18 cellular contexts compared by ENCODE assay signal in genomic region chr11:114075343-114075610, GRCh38. TPM values are rescaled to one million over a fixed set of nuclear protein-coding genes. Genes with fewer than 3 reads are reported as not detected.
DNase-seq lines count a peak whose midpoint lies in the region; ATAC-seq and TF ChIP-seq lines count a peak whose summit lies in the region.
"Had no signal": no experiment of that assay in that cellular context is flagged by ENCODE, and none has a peak within 500 bp of the region (broad histone marks: within the 10 kb centered on the region; RNA-seq: fewer than 3 reads in every experiment).

No MANE protein-coding gene starts in this region.

- DNase-seq in heart left ventricle (no peak), left ventricle myocardium superior (no peak), adipocyte (ENCODE audit: low read depth) (no peak), tibial artery (no peak), D341Med (ENCODE audit: low spot score) (no peak), osteoblast (ENCODE audit: insufficient read length, low spot score, missing footprints) (no peak)
- no peak for DNase-seq in natural killer cell treated with Interleukin-12 subunit alpha and Interleukin-12 subunit beta and Interleukin-15 and Interleukin-18, amount 100 ng/mL, for 72 hours (ENCODE audit: low spot score)
- no peak for DNase-seq in stimulated activated naive CD8-positive, alpha-beta T cell treated with anti-CD3 and anti-CD28 coated beads, Interleukin-15, amount 100 ng/mL, for 72 hours
- DNase-seq: GDM1; NK-92 treated with Interleukin-12 subunit alpha and Interleukin-12 subunit beta, amount 100 ng/mL, for 24 hours; stimulated activated CD4-positive, alpha-beta T cell treated with anti-CD3 and anti-CD28 coated beads, Interleukin-4, amount 100 ng/mL, for 4 hours; T-helper 9 cell had no signal

- H3K79me2 ChIP-seq in osteoblast (ENCODE audit: insufficient read depth, low read length) = no peaks in the 10 kb centered on the region

- peak overlapping the region in 2 of 12 donors; percentile 8 to 29 for H3K4me3 ChIP-seq in heart left ventricle
- H3K4me3 ChIP-seq in adipocyte (ENCODE audit: low read length) = no peak overlapping the region
- H3K4me3 ChIP-seq in tibial artery = peak overlapping the region; percentile 40 to 51
- no peak overlapping the region for H3K4me3 ChIP-seq in osteoblast (ENCODE audit: insufficient read depth, low read length)
- H3K4me3 ChIP-seq: A549; BLaER1 treated with 17β-estradiol and CSF1 and Interleukin-3, amounts not matched to agents 10 nM and 100 nM had no signal

- H3K9me3 ChIP-seq in heart left ventricle = no peaks in the 10 kb centered on the region
- H3K9me3 ChIP-seq in adipocyte (ENCODE audit: control insufficient read depth, low read length) = no peaks in the 10 kb centered on the region
- H3K9me3 ChIP-seq in tibial artery = no peaks in the 10 kb centered on the region
- H3K9me3 ChIP-seq in osteoblast (ENCODE audit: low read depth, low read length) = no peaks in the 10 kb centered on the region
- H3K9me3 ChIP-seq: A549; BLaER1 treated with 17β-estradiol and CSF1 and Interleukin-3, amounts not matched to agents 10 nM and 100 nM; SK-N-SH had no signal

- H3K4me1 Mint-ChIP-seq in natural killer cell treated with Interleukin-12 subunit alpha and Interleukin-12 subunit beta and Interleukin-15 and Interleukin-18, amount 100 ng/mL, for 72 hours (ENCODE audit: low read depth in 2 of 2) = peaks cover 78 to 86% of the 10 kb centered on the region in 2 donors
- peaks cover 78% of the 10 kb centered on the region for H3K4me1 Mint-ChIP-seq in stimulated activated naive CD8-positive, alpha-beta T cell treated with anti-CD3 and anti-CD28 coated beads, Interleukin-15, amount 100 ng/mL, for 72 hours

- no peaks in the 10 kb centered on the region for H4K20me1 ChIP-seq in osteoblast (ENCODE audit: insufficient read depth, low read length)

- peak overlapping the region; percentile 76 to 87 for H3K27ac Mint-ChIP-seq in natural killer cell treated with Interleukin-12 subunit alpha and Interleukin-12 subunit beta and Interleukin-15 and Interleukin-18, amount 100 ng/mL, for 72 hours
- H3K27ac Mint-ChIP-seq in stimulated activated naive CD8-positive, alpha-beta T cell treated with anti-CD3 and anti-CD28 coated beads, Interleukin-15, amount 100 ng/mL, for 72 hours = no peak overlapping the region
- H3K27ac Mint-ChIP-seq: mesothelial cell of epicardium had no signal

- no peaks in the 10 kb centered on the region for H3K9me3 Mint-ChIP-seq in natural killer cell treated with Interleukin-12 subunit alpha and Interleukin-12 subunit beta and Interleukin-15 and Interleukin-18, amount 100 ng/mL, for 72 hours
- H3K9me3 Mint-ChIP-seq in stimulated activated naive CD8-positive, alpha-beta T cell treated with anti-CD3 and anti-CD28 coated beads, Interleukin-15, amount 100 ng/mL, for 72 hours = no peaks in the 10 kb centered on the region
- H3K9me3 Mint-ChIP-seq: mesothelial cell of epicardium, nephron progenitor cell had no signal

- H3K27me3 ChIP-seq in heart left ventricle = no peaks in the 10 kb centered on the region
- H3K27me3 ChIP-seq in adipocyte (replicated peaks; ENCODE audit: control insufficient read depth, insufficient read depth, low read length) = no peaks in the 10 kb centered on the region
- H3K27me3 ChIP-seq in tibial artery = no peaks in the 10 kb centered on the region
- H3K27me3 ChIP-seq in osteoblast (ENCODE audit: insufficient read depth, low read length) = peaks cover 24% of the 10 kb centered on the region

- H3K4me3 Mint-ChIP-seq in natural killer cell treated with Interleukin-12 subunit alpha and Interleukin-12 subunit beta and Interleukin-15 and Interleukin-18, amount 100 ng/mL, for 72 hours = peak overlapping the region; percentile 68
- no peak overlapping the region for H3K4me3 Mint-ChIP-seq in stimulated activated naive CD8-positive, alpha-beta T cell treated with anti-CD3 and anti-CD28 coated beads, Interleukin-15, amount 100 ng/mL, for 72 hours
- H3K4me3 Mint-ChIP-seq: mesothelial cell of epicardium had no signal

- peaks cover 38 to 100% (median 96%) of the 10 kb centered on the region in 12 donors for H3K4me1 ChIP-seq in heart left ventricle
- H3K4me1 ChIP-seq in adipocyte (ENCODE audit: control insufficient read depth, insufficient read depth, low read length) = peaks cover 95% of the 10 kb centered on the region
- peaks cover 0 to 100% (median 93%) of the 10 kb centered on the region in 4 donors for H3K4me1 ChIP-seq in tibial artery
- no peaks in the 10 kb centered on the region for H3K4me1 ChIP-seq in osteoblast (ENCODE audit: insufficient read depth, low read length)
- H3K4me1 ChIP-seq: A549 had no signal

- H3K36me3 ChIP-seq in heart left ventricle (peaks cover 0 to 37% (median 5%) of the 10 kb centered on the region in 9 donors), adipocyte (ENCODE audit: control insufficient read depth, insufficient read depth, low read length, severe bottlenecking) (peaks cover 65% of the 10 kb centered on the region), tibial artery (peaks cover 87 to 93% (median 91%) of the 10 kb centered on the region in 3 donors), osteoblast (ENCODE audit: insufficient read depth, low read length) (no peaks in the 10 kb centered on the region)
- H3K36me3 ChIP-seq: BLaER1 treated with 17β-estradiol and CSF1 and Interleukin-3, amounts not matched to agents 10 nM and 100 nM had no signal

- TF ChIP-seq CTCF in heart left ventricle (IDR thresholded peaks at IDR 0.05) (no peak), tibial artery (IDR thresholded peaks at IDR 0.05) (no peak), osteoblast (IDR thresholded peaks at IDR 0.05; ENCODE audit: extremely low read depth, low read depth, low read length) (no peak)

- intact Hi-C loops in heart left ventricle (cut with DNase I) (loop anchor here in 2 of 10 donors (5.0 kb wide), 2 partner anchors 87 to 107 kb away; no protein-coding TSS in a partner anchor), left ventricle myocardium superior (cut with micrococcal nuclease) (no loop called here), tibial artery (cut with DNase I; ENCODE audit: low total_unique reads) (no loop called here)

- peak overlapping the region; percentile 82 for H3K9ac ChIP-seq in adipocyte (ENCODE audit: low read length)
- H3K9ac ChIP-seq: BLaER1 treated with 17β-estradiol and CSF1 and Interleukin-3, amounts not matched to agents 10 nM and 100 nM; SK-N-SH had no signal

- peak overlapping the region in 9 of 12 donors; percentile 1 to 92 (median 82) for H3K27ac ChIP-seq in heart left ventricle
- H3K27ac ChIP-seq in tibial artery = peak overlapping the region; percentile 73 to 78
- no peak overlapping the region for H3K27ac ChIP-seq in osteoblast (ENCODE audit: low read depth, low read length)
- H3K27ac ChIP-seq: A549; BLaER1 treated with 17β-estradiol and CSF1 and Interleukin-3, amounts not matched to agents 10 nM and 100 nM had no signal

- no peak for TF ChIP-seq POLR2A in heart left ventricle (IDR thresholded peaks at IDR 0.05)

- no peak overlapping the region for H2AFZ ChIP-seq in osteoblast (ENCODE audit: low read length)

- H3K27me3 Mint-ChIP-seq in natural killer cell treated with Interleukin-12 subunit alpha and Interleukin-12 subunit beta and Interleukin-15 and Interleukin-18, amount 100 ng/mL, for 72 hours = no peaks in the 10 kb centered on the region
- H3K27me3 Mint-ChIP-seq in stimulated activated naive CD8-positive, alpha-beta T cell treated with anti-CD3 and anti-CD28 coated beads, Interleukin-15, amount 100 ng/mL, for 72 hours = no peaks in the 10 kb centered on the region
- H3K27me3 Mint-ChIP-seq: progenitor cell of endocrine pancreas had no signal

- ATAC-seq in heart left ventricle (no peak), left ventricle myocardium superior (no peak)
- no peak for ATAC-seq in natural killer cell treated with Interleukin-12 subunit alpha and Interleukin-12 subunit beta and Interleukin-15 and Interleukin-18, amount 100 ng/mL, for 72 hours
- ATAC-seq in stimulated activated naive CD8-positive, alpha-beta T cell treated with anti-CD3 and anti-CD28 coated beads, Interleukin-15, amount 100 ng/mL, for 72 hours = no peak

- H3K36me3 Mint-ChIP-seq in natural killer cell treated with Interleukin-12 subunit alpha and Interleukin-12 subunit beta and Interleukin-15 and Interleukin-18, amount 100 ng/mL, for 72 hours = no peaks in the 10 kb centered on the region
- H3K36me3 Mint-ChIP-seq: mesothelial cell of epicardium had no signal

- 90 to 97% (median 95%) methylated on average over 6 of the region's 6 CpGs for WGBS in heart left ventricle, 4 donors

- H3K4me2 ChIP-seq in osteoblast (ENCODE audit: insufficient read depth, low read length) = no peak overlapping the region
- H3K4me2 ChIP-seq: A549; BLaER1 treated with 17β-estradiol and CSF1 and Interleukin-3, amounts not matched to agents 10 nM and 100 nM had no signal

RNA-seq across cellular contexts. Expression of gene ZBTB16, which starts 15.8 kb away (rescaled TPM):
- total RNA-seq in heart left ventricle (100 to 1,000 TPM in 2 of 9 donors, 10 to 100 TPM in 7; 15.3 to 130 (median 62.8) TPM), left ventricle myocardium superior (67.3 TPM), osteoblast (under 0.01 TPM in 1 of 2 replicates, not detected in the other)
- 10 to 100 TPM; 44.0 to 86.1 TPM for polyA plus RNA-seq in heart left ventricle
- total RNA-seq in natural killer cell treated with Interleukin-12 subunit alpha and Interleukin-12 subunit beta and Interleukin-15 and Interleukin-18, amount 100 ng/mL, for 72 hours = 10 to 100 TPM in 1 of 2 donors, 1 to 10 TPM in 1; 2.7 to 13.1 TPM
- total RNA-seq: mesothelial cell of epicardium had no signal
- polyA plus RNA-seq: A549, SK-N-SH had no signal

Comparison
In these comparisons a context has a peak if more than half of its experiments do, and no peak if none do; other contexts are left out.
1. H3K4me3 ChIP-seq: peak in tibial artery (2 of 2); none in adipocyte (single experiment) and osteoblast (single experiment).
2. H3K27ac Mint-ChIP-seq: peak in natural killer cell treated with Interleukin-12 subunit alpha and Interleukin-12 subunit beta and Interleukin-15 and Interleukin-18, amount 100 ng/mL, for 72 hours (2 of 2); none in stimulated activated naive CD8-positive, alpha-beta T cell treated with anti-CD3 and anti-CD28 coated beads, Interleukin-15, amount 100 ng/mL, for 72 hours (0 of 2).